ENCODE assay signal across 1 cellular context in the genomic region with DNA sequence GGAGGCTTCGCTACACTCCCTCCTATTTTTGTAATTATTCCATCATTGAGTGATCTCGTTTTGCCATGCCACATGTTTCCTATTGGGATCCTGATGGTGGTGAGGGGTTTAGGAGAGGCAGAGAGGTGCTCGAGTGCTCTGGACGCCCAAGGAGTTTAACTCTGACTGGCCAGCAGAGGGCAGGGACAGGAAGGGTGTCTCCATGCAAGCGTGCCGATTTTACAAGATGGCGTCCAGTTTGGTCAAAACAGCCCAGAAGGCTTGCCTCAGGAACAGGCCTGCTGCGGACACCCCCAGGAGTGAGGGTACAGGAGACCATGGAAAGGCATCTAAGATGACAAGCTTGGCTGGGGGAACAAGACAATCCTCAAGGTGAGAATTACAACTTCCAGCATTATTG.
TF ChIP-seq lines count a peak whose summit lies in the region.

No MANE protein-coding gene starts in this region.

TF ChIP-seq in GM23338, 12 proteins besides CTCF, POLR2A, EP300 and RAD21 (continued from another document):
- TF ChIP-seq, protein P1, sequence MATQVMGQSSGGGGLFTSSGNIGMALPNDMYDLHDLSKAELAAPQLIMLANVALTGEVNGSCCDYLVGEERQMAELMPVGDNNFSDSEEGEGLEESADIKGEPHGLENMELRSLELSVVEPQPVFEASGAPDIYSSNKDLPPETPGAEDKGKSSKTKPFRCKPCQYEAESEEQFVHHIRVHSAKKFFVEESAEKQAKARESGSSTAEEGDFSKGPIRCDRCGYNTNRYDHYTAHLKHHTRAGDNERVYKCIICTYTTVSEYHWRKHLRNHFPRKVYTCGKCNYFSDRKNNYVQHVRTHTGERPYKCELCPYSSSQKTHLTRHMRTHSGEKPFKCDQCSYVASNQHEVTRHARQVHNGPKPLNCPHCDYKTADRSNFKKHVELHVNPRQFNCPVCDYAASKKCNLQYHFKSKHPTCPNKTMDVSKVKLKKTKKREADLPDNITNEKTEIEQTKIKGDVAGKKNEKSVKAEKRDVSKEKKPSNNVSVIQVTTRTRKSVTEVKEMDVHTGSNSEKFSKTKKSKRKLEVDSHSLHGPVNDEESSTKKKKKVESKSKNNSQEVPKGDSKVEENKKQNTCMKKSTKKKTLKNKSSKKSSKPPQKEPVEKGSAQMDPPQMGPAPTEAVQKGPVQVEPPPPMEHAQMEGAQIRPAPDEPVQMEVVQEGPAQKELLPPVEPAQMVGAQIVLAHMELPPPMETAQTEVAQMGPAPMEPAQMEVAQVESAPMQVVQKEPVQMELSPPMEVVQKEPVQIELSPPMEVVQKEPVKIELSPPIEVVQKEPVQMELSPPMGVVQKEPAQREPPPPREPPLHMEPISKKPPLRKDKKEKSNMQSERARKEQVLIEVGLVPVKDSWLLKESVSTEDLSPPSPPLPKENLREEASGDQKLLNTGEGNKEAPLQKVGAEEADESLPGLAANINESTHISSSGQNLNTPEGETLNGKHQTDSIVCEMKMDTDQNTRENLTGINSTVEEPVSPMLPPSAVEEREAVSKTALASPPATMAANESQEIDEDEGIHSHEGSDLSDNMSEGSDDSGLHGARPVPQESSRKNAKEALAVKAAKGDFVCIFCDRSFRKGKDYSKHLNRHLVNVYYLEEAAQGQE (IDR thresholded peaks at IDR 0.05; ENCODE audit: unreplicated experiment), result no peak
- TF ChIP-seq POLR2AphosphoS5 (IDR thresholded peaks at IDR 0.05; ENCODE audit: low read depth) (no peak), EZH2phosphoT487 (IDR thresholded peaks at IDR 0.05; ENCODE audit: unreplicated experiment) (no peak), ZNF331 (CRISPR knock-in tag; IDR thresholded peaks at IDR 0.05; ENCODE audit: low read depth) (no peak), ZNF114 (CRISPR knock-in tag; IDR thresholded peaks at IDR 0.05) (no peak)
- TF ChIP-seq, protein P2, sequence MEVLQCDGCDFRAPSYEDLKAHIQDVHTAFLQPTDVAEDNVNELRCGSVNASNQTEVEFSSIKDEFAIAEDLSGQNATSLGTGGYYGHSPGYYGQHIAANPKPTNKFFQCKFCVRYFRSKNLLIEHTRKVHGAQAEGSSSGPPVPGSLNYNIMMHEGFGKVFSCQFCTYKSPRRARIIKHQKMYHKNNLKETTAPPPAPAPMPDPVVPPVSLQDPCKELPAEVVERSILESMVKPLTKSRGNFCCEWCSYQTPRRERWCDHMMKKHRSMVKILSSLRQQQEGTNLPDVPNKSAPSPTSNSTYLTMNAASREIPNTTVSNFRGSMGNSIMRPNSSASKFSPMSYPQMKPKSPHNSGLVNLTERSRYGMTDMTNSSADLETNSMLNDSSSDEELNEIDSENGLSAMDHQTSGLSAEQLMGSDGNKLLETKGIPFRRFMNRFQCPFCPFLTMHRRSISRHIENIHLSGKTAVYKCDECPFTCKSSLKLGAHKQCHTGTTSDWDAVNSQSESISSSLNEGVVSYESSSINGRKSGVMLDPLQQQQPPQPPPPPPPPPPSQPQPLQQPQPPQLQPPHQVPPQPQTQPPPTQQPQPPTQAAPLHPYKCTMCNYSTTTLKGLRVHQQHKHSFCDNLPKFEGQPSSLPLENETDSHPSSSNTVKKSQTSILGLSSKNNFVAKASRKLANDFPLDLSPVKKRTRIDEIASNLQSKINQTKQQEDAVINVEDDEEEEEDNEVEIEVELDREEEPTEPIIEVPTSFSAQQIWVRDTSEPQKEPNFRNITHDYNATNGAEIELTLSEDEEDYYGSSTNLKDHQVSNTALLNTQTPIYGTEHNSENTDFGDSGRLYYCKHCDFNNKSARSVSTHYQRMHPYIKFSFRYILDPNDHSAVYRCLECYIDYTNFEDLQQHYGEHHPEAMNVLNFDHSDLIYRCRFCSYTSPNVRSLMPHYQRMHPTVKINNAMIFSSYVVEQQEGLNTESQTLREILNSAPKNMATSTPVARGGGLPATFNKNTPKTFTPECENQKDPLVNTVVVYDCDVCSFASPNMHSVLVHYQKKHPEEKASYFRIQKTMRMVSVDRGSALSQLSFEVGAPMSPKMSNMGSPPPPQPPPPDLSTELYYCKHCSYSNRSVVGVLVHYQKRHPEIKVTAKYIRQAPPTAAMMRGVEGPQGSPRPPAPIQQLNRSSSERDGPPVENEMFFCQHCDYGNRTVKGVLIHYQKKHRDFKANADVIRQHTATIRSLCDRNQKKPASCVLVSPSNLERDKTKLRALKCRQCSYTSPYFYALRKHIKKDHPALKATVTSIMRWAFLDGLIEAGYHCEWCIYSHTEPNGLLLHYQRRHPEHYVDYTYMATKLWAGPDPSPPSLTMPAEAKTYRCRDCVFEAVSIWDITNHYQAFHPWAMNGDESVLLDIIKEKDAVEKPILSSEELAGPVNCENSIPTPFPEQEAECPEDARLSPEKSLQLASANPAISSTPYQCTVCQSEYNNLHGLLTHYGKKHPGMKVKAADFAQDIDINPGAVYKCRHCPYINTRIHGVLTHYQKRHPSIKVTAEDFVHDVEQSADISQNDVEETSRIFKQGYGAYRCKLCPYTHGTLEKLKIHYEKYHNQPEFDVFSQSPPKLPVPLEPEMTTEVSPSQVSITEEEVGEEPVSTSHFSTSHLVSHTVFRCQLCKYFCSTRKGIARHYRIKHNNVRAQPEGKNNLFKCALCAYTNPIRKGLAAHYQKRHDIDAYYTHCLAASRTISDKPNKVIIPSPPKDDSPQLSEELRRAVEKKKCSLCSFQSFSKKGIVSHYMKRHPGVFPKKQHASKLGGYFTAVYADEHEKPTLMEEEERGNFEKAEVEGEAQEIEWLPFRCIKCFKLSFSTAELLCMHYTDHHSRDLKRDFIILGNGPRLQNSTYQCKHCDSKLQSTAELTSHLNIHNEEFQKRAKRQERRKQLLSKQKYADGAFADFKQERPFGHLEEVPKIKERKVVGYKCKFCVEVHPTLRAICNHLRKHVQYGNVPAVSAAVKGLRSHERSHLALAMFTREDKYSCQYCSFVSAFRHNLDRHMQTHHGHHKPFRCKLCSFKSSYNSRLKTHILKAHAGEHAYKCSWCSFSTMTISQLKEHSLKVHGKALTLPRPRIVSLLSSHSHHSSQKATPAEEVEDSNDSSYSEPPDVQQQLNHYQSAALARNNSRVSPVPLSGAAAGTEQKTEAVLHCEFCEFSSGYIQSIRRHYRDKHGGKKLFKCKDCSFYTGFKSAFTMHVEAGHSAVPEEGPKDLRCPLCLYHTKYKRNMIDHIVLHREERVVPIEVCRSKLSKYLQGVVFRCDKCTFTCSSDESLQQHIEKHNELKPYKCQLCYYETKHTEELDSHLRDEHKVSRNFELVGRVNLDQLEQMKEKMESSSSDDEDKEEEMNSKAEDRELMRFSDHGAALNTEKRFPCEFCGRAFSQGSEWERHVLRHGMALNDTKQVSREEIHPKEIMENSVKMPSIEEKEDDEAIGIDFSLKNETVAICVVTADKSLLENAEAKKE (CRISPR knock-in tag; IDR thresholded peaks at IDR 0.05), result no peak
TF ChIP-seq in GM23338: peak in this region for 0.
